In genomic region chr2:199705538-199705937, GRCh38 we compare ENCODE assay signal across 20 cellular contexts.
DNase-seq lines count a peak whose midpoint lies in the region; ATAC-seq and TF ChIP-seq lines count a peak whose summit lies in the region.
"Had no signal": no experiment of that assay in that cellular context is flagged by ENCODE, and none has a peak within 500 bp of the region (broad histone marks: within the 10 kb centered on the region; RNA-seq: fewer than 3 reads in every experiment).

No MANE protein-coding gene starts in this region.

- H3K4me2 ChIP-seq in OCI-LY3 (ENCODE audit: low read length) = peak overlapping the region; percentile 10; the same call in 1 of the 2 replicates

- H3K27ac ChIP-seq in HL-60 (replicated peaks) (peak overlapping the region; percentile 41; the same call in 1 of the 2 replicates), OCI-LY3 (ENCODE audit: low read length) (no peak overlapping the region), spleen (no peak overlapping the region)
- H3K27ac ChIP-seq: GM23248 had no signal

- H3K9me3 Mint-ChIP-seq in activated T-cell treated with anti-CD3 and anti-CD28 coated beads, Interleukin-2, amount 50 U/mL, for 72 hours = peaks cover 0 to 3% of the 10 kb centered on the region in 2 donors
- peaks cover 0 to 5% of the 10 kb centered on the region in 2 donors for H3K9me3 Mint-ChIP-seq in stimulated activated naive B cell treated with anti-CD40 and anti-IgM and Interleukin-4, amounts not matched to agents 10 μg/mL and 1 μg/mL and 100 μg/mL, for 72 hours
- no peaks in the 10 kb centered on the region for H3K9me3 Mint-ChIP-seq in activated CD4-positive, alpha-beta memory T cell treated with anti-CD3 and anti-CD28 coated beads, Interleukin-2, amount 10 ng/mL, durations not matched to agents 7 days and 5 days

- no peaks in the 10 kb centered on the region for H3K36me3 ChIP-seq in OCI-LY3 (replicated peaks; ENCODE audit: low read depth, low read length)
- no peaks in the 10 kb centered on the region for H3K36me3 ChIP-seq in spleen
- H3K36me3 ChIP-seq: BE2C, HAP-1 had no signal

- CTCF ChIA-PET in activated CD4-positive, alpha-beta memory T cell treated with anti-CD3 and anti-CD28 coated beads, Interleukin-2, amount 10 ng/mL, durations not matched to agents 7 days and 5 days (lab: Charles Lee) = interaction anchor here (1.2 to 4.2 kb wide), 3 partner anchors 11 to 34 kb away, joined by 3 to 29 read pairs (median 5); no protein-coding TSS in a partner anchor

- peaks cover 7% of the 10 kb centered on the region for H3K27me3 Mint-ChIP-seq in activated T-cell treated with anti-CD3 and anti-CD28 coated beads, Interleukin-2, amount 50 U/mL, for 72 hours (ENCODE audit: low read depth)
- H3K27me3 Mint-ChIP-seq in stimulated activated naive B cell treated with anti-CD40 and anti-IgM and Interleukin-4, amounts not matched to agents 10 μg/mL and 1 μg/mL and 100 μg/mL, for 72 hours = no peaks in the 10 kb centered on the region
- peaks cover 11% of the 10 kb centered on the region for H3K27me3 Mint-ChIP-seq in activated CD4-positive, alpha-beta memory T cell treated with anti-CD3 and anti-CD28 coated beads, Interleukin-2, amount 10 ng/mL, durations not matched to agents 7 days and 5 days

- H3K9ac ChIP-seq in OCI-LY3 (ENCODE audit: low read length) = no peak overlapping the region
- H3K9ac ChIP-seq: GM23248 had no signal

- no peaks in the 10 kb centered on the region for H4K20me1 ChIP-seq in OCI-LY3 (ENCODE audit: insufficient read depth, low read length)

- ATAC-seq in activated T-cell treated with anti-CD3 and anti-CD28 coated beads, Interleukin-2, amount 50 U/mL, for 72 hours (replicated peaks in 1 of 2) = peak; percentile 68 to 77
- peak; percentile 25 to 38 for ATAC-seq in stimulated activated naive B cell treated with anti-CD40 and anti-IgM and Interleukin-4, amounts not matched to agents 10 μg/mL and 1 μg/mL and 100 μg/mL, for 72 hours (replicated peaks)

- H3K9me3 ChIP-seq in OCI-LY3 (ENCODE audit: insufficient read depth, low read length) = peaks cover 5% of the 10 kb centered on the region
- peaks cover 0 to 25% (median 19%) of the 10 kb centered on the region in 8 donors for H3K9me3 ChIP-seq in spleen
- H3K9me3 ChIP-seq: BE2C, HAP-1 had no signal

- H3K4me3 ChIP-seq in HL-60 (replicated peaks; ENCODE audit: insufficient read depth, low read length) (no peak overlapping the region), OCI-LY3 (ENCODE audit: low read length) (no peak overlapping the region), spleen (no peak overlapping the region)
- H3K4me3 ChIP-seq: GM12878, GM23248, HAP-1 had no signal

- POLR2A ChIA-PET in activated CD4-positive, alpha-beta memory T cell treated with anti-CD3 and anti-CD28 coated beads, Interleukin-2, amount 10 ng/mL, durations not matched to agents 7 days and 5 days (lab: Charles Lee) = no interaction called here

- no peaks in the 10 kb centered on the region for H3K79me2 ChIP-seq in OCI-LY3 (ENCODE audit: low read length)

- no peak overlapping the region for H3K27ac Mint-ChIP-seq in activated T-cell treated with anti-CD3 and anti-CD28 coated beads, Interleukin-2, amount 50 U/mL, for 72 hours
- no peak overlapping the region for H3K27ac Mint-ChIP-seq in stimulated activated naive B cell treated with anti-CD40 and anti-IgM and Interleukin-4, amounts not matched to agents 10 μg/mL and 1 μg/mL and 100 μg/mL, for 72 hours
- no peak overlapping the region for H3K27ac Mint-ChIP-seq in activated CD4-positive, alpha-beta memory T cell treated with anti-CD3 and anti-CD28 coated beads, Interleukin-2, amount 10 ng/mL, durations not matched to agents 7 days and 5 days
- H3K27ac Mint-ChIP-seq: CD4-positive, CD25-positive, alpha-beta regulatory T cell; CD8-positive, alpha-beta memory T cell had no signal

- no peak for TF ChIP-seq CTCF in HL-60 (IDR thresholded peaks at IDR 0.05; ENCODE audit: insufficient read depth, low read length)
- TF ChIP-seq CTCF in OCI-LY3 (IDR thresholded peaks at IDR 0.05; ENCODE audit: low read depth, low read length) = no peak
- TF ChIP-seq CTCF in spleen (IDR thresholded peaks at IDR 0.05 in 8 of 11, conservative IDR thresholded peaks at IDR 0.05 in 3 of 11) = no peak

- WGBS in spleen, 5 donors = 63 to 81% (median 71%) methylated on average over 1 of the region's 1 CpG

- no peak for TF ChIP-seq POLR2A in spleen (IDR thresholded peaks at IDR 0.05)

- intact Hi-C loops in spleen (cut with DNase I; ENCODE audit: low total_unique reads) = loop anchor here (10.0 kb wide), 1 partner anchor 159 kb away; no protein-coding TSS in a partner anchor

- peaks cover 0 to 7% of the 10 kb centered on the region in 2 donors for H3K36me3 Mint-ChIP-seq in activated T-cell treated with anti-CD3 and anti-CD28 coated beads, Interleukin-2, amount 50 U/mL, for 72 hours (ENCODE audit: insufficient read depth in 2 of 2)
- peaks cover 0 to 2% of the 10 kb centered on the region in 2 donors for H3K36me3 Mint-ChIP-seq in stimulated activated naive B cell treated with anti-CD40 and anti-IgM and Interleukin-4, amounts not matched to agents 10 μg/mL and 1 μg/mL and 100 μg/mL, for 72 hours
- H3K36me3 Mint-ChIP-seq in activated CD4-positive, alpha-beta memory T cell treated with anti-CD3 and anti-CD28 coated beads, Interleukin-2, amount 10 ng/mL, durations not matched to agents 7 days and 5 days (ENCODE audit: low read depth) = no peaks in the 10 kb centered on the region
- H3K36me3 Mint-ChIP-seq: CD4-positive, CD25-positive, alpha-beta regulatory T cell; CD8-positive, alpha-beta memory T cell had no signal

- peaks cover 10% of the 10 kb centered on the region for H3K4me1 ChIP-seq in OCI-LY3 (ENCODE audit: low read length)
- no peaks in the 10 kb centered on the region for H3K4me1 ChIP-seq in spleen
- H3K4me1 ChIP-seq: BE2C, HAP-1 had no signal

- H3K27me3 ChIP-seq in HL-60 (ENCODE audit: insufficient read depth, poor library complexity, severe bottlenecking) = no peaks in the 10 kb centered on the region
- H3K27me3 ChIP-seq in OCI-LY3 (ENCODE audit: low read depth, low read length) = no peaks in the 10 kb centered on the region
- H3K27me3 ChIP-seq in spleen (replicated peaks in 1 of 7) = no peaks in the 10 kb centered on the region

- H3K4me3 Mint-ChIP-seq in activated T-cell treated with anti-CD3 and anti-CD28 coated beads, Interleukin-2, amount 50 U/mL, for 72 hours = no peak overlapping the region
- H3K4me3 Mint-ChIP-seq in stimulated activated naive B cell treated with anti-CD40 and anti-IgM and Interleukin-4, amounts not matched to agents 10 μg/mL and 1 μg/mL and 100 μg/mL, for 72 hours = no peak overlapping the region
- no peak overlapping the region for H3K4me3 Mint-ChIP-seq in activated CD4-positive, alpha-beta memory T cell treated with anti-CD3 and anti-CD28 coated beads, Interleukin-2, amount 10 ng/mL, durations not matched to agents 7 days and 5 days
- H3K4me3 Mint-ChIP-seq: CD4-positive, CD25-positive, alpha-beta regulatory T cell; CD8-positive, alpha-beta memory T cell had no signal

- H3K4me1 Mint-ChIP-seq in activated T-cell treated with anti-CD3 and anti-CD28 coated beads, Interleukin-2, amount 50 U/mL, for 72 hours (ENCODE audit: low read depth) = peaks cover 11% of the 10 kb centered on the region
- no peaks in the 10 kb centered on the region for H3K4me1 Mint-ChIP-seq in stimulated activated naive B cell treated with anti-CD40 and anti-IgM and Interleukin-4, amounts not matched to agents 10 μg/mL and 1 μg/mL and 100 μg/mL, for 72 hours
- peaks cover 9% of the 10 kb centered on the region for H3K4me1 Mint-ChIP-seq in activated CD4-positive, alpha-beta memory T cell treated with anti-CD3 and anti-CD28 coated beads, Interleukin-2, amount 10 ng/mL, durations not matched to agents 7 days and 5 days
- H3K4me1 Mint-ChIP-seq: CD4-positive, CD25-positive, alpha-beta regulatory T cell; CD8-positive, alpha-beta memory T cell had no signal

- no peak for DNase-seq in activated T-cell treated with anti-CD3 and anti-CD28 coated beads, Interleukin-2, amount 50 U/mL, for 72 hours
- DNase-seq in activated T-cell treated with anti-CD3 and anti-CD28 coated beads for 4 hours (no peak), HL-60 (ENCODE audit: low read depth in 1 of 2, low spot score in 1 of 2) (no peak), spleen (no peak)
- no peak for DNase-seq in stimulated activated naive B cell treated with anti-CD40 and anti-IgM and Interleukin-4, amounts not matched to agents 10 μg/mL and 1 μg/mL and 100 μg/mL, for 72 hours
- DNase-seq in activated CD4-positive, alpha-beta memory T cell treated with anti-CD3 and anti-CD28 coated beads, Interleukin-2, amount 10 ng/mL, durations not matched to agents 7 days and 5 days = no peak
- DNase-seq: ACHN; BE2C; CD8-positive, alpha-beta memory T cell; COR-L47; DMS 273 treated with DMSO at 0.1 percent for 48 hours; DMS53; DND-41; EL; GM23248; IMR-90 had no signal

- no peak overlapping the region for H2AFZ ChIP-seq in OCI-LY3 (ENCODE audit: low read depth, low read length)
- H2AFZ ChIP-seq: GM23248 had no signal
